ENCODE assay signal across 9 cellular contexts in genomic region chr6:31702421-31702818, GRCh38. TPM values are rescaled to one million over a fixed set of nuclear protein-coding genes. Genes with fewer than 3 reads are reported as not detected.
DNase-seq lines count a peak whose midpoint lies in the region; ATAC-seq, FAIRE-seq and TF ChIP-seq lines count a peak whose summit lies in the region.
"Had no signal": no experiment of that assay in that cellular context is flagged by ENCODE, and none has a peak within 500 bp of the region (broad histone marks: within the 10 kb centered on the region; RNA-seq: fewer than 3 reads in every experiment).

No MANE protein-coding gene starts in this region.

- dilution Hi-C loops in keratinocyte (cut with MboI; ENCODE audit: extremely low pct_ligation_motif_present, low sequenced_read_pairs): no loop called here

- H3K27me3 ChIP-seq in BLaER1 treated with 17β-estradiol and CSF1 and Interleukin-3, amounts not matched to agents 10 nM and 100 nM: no peaks in the 10 kb centered on the region
- H3K27me3 ChIP-seq in astrocyte (ENCODE audit: insufficient read depth, low read length) (no peaks in the 10 kb centered on the region), keratinocyte (ENCODE audit: control insufficient read depth, extremely low read depth, insufficient read depth, low read length) (no peaks in the 10 kb centered on the region)

- no peak for TF ChIP-seq EP300 in Ishikawa (IDR thresholded peaks at IDR 0.05; ENCODE audit: borderline replicate concordance)

- peak overlapping the region; percentile 76 to 99 (median 97) for H3K4me2 ChIP-seq in BLaER1 treated with 17β-estradiol and CSF1 and Interleukin-3, amounts not matched to agents 10 nM and 100 nM
- peak overlapping the region; percentile 92 for H3K4me2 ChIP-seq in astrocyte (ENCODE audit: low read length)
- H3K4me2 ChIP-seq in keratinocyte (ENCODE audit: control insufficient read depth, extremely low read depth, insufficient read depth, low read depth, low read length): peak overlapping the region; percentile 98

- H3K9me1 ChIP-seq in keratinocyte (ENCODE audit: control insufficient read depth, extremely low read depth, insufficient read depth, low read length): no peaks in the 10 kb centered on the region

- peaks cover 16% of the 10 kb centered on the region for H3K4me1 Mint-ChIP-seq in astrocyte (ENCODE audit: low read depth, unreplicated experiment)
- peaks cover 27% of the 10 kb centered on the region for H3K4me1 Mint-ChIP-seq in stimulated activated memory B cell treated with anti-CD40 and anti-IgM and Interleukin-4, amounts not matched to agents 10 μg/mL and 1 μg/mL and 100 μg/mL, for 72 hours

- H3K9me3 Mint-ChIP-seq in astrocyte (ENCODE audit: unreplicated experiment): no peaks in the 10 kb centered on the region
- H3K9me3 Mint-ChIP-seq in stimulated activated memory B cell treated with anti-CD40 and anti-IgM and Interleukin-4, amounts not matched to agents 10 μg/mL and 1 μg/mL and 100 μg/mL, for 72 hours: no peaks in the 10 kb centered on the region

- peak overlapping the region; percentile 90 to 98 (median 95) for H3K9ac ChIP-seq in BLaER1 treated with 17β-estradiol and CSF1 and Interleukin-3, amounts not matched to agents 10 nM and 100 nM
- peak overlapping the region; percentile 89 for H3K9ac ChIP-seq in astrocyte (ENCODE audit: low read length)
- peak overlapping the region; percentile 89 for H3K9ac ChIP-seq in keratinocyte (ENCODE audit: control insufficient read depth, extremely low read depth, insufficient read depth, low read length)

- H3K36me3 Mint-ChIP-seq in astrocyte (ENCODE audit: low read depth, unreplicated experiment): peaks cover 4% of the 10 kb centered on the region
- H3K36me3 Mint-ChIP-seq in stimulated activated memory B cell treated with anti-CD40 and anti-IgM and Interleukin-4, amounts not matched to agents 10 μg/mL and 1 μg/mL and 100 μg/mL, for 72 hours: peaks cover 5% of the 10 kb centered on the region

- H4K20me1 ChIP-seq in BLaER1 treated with 17β-estradiol and CSF1 and Interleukin-3, amounts not matched to agents 10 nM and 100 nM: peaks cover 7 to 38% (median 23%) of the 10 kb centered on the region in 11 experiments; a peak in 14 of 22 replicates
- H4K20me1 ChIP-seq in astrocyte (ENCODE audit: insufficient read depth, low read length) (peaks cover 28% of the 10 kb centered on the region), keratinocyte (ENCODE audit: control insufficient read depth, extremely low read depth, insufficient read depth, low read length) (no peaks in the 10 kb centered on the region)

- TF ChIP-seq RAD21 in Ishikawa (IDR thresholded peaks at IDR 0.05; ENCODE audit: low read depth): no peak

- peak overlapping the region; percentile 67 to 95 (median 82) for H3K4me3 ChIP-seq in BLaER1 treated with 17β-estradiol and CSF1 and Interleukin-3, amounts not matched to agents 10 nM and 100 nM
- H3K4me3 ChIP-seq in astrocyte (ENCODE audit: insufficient read depth, low read depth, low read length): peak overlapping the region; percentile 89
- peak overlapping the region; percentile 73 to 87 (median 86) for H3K4me3 ChIP-seq in keratinocyte (ENCODE audit: control insufficient read depth in 2 of 3, extremely low read depth in 1 of 3, insufficient read depth in 2 of 3, low read depth in 1 of 3, low read length in 3 of 3)

- H3K27ac ChIP-seq in BLaER1 treated with 17β-estradiol and CSF1 and Interleukin-3, amounts not matched to agents 10 nM and 100 nM: peak overlapping the region; percentile 88 to 96 (median 94)
- H3K27ac ChIP-seq in astrocyte (ENCODE audit: low read depth, low read length): peak overlapping the region; percentile 93
- H3K27ac ChIP-seq in keratinocyte (ENCODE audit: control insufficient read depth, insufficient read depth, low read length): peak overlapping the region; percentile 87

- H3K79me2 ChIP-seq in astrocyte (ENCODE audit: insufficient read depth, low read length) (peaks cover 38% of the 10 kb centered on the region), keratinocyte (ENCODE audit: control insufficient read depth, insufficient read depth, low read length) (peaks cover 19% of the 10 kb centered on the region)

- H3K4me3 Mint-ChIP-seq in astrocyte (ENCODE audit: unreplicated experiment): peak overlapping the region; percentile 99
- peak overlapping the region; percentile 100 for H3K4me3 Mint-ChIP-seq in stimulated activated memory B cell treated with anti-CD40 and anti-IgM and Interleukin-4, amounts not matched to agents 10 μg/mL and 1 μg/mL and 100 μg/mL, for 72 hours

- H3K4me1 ChIP-seq in BLaER1 treated with 17β-estradiol and CSF1 and Interleukin-3, amounts not matched to agents 10 nM and 100 nM: peaks cover 36 to 59% (median 39%) of the 10 kb centered on the region in 10 experiments
- H3K4me1 ChIP-seq in astrocyte (ENCODE audit: insufficient read depth, low read length): peaks cover 18% of the 10 kb centered on the region
- H3K4me1 ChIP-seq in keratinocyte (ENCODE audit: control insufficient read depth, extremely low read depth, insufficient read depth, low read length): peaks cover 9% of the 10 kb centered on the region

- H3K9me3 ChIP-seq in BLaER1 treated with 17β-estradiol and CSF1 and Interleukin-3, amounts not matched to agents 10 nM and 100 nM (replicated peaks in 1 of 11): no peaks in the 10 kb centered on the region
- H3K9me3 ChIP-seq in astrocyte (ENCODE audit: insufficient read depth, low read depth, low read length) (no peaks in the 10 kb centered on the region), keratinocyte (ENCODE audit: control insufficient read depth, low read depth, low read length) (no peaks in the 10 kb centered on the region)

- ATAC-seq in stimulated activated memory B cell treated with anti-CD40 and anti-IgM and Interleukin-4, amounts not matched to agents 10 μg/mL and 1 μg/mL and 100 μg/mL, for 72 hours: peak; percentile 4

- H2AFZ ChIP-seq in astrocyte (ENCODE audit: low read depth, low read length): peak overlapping the region; percentile 82
- peak overlapping the region; percentile 86 for H2AFZ ChIP-seq in keratinocyte (ENCODE audit: control insufficient read depth, low read length)

- H3K27ac Mint-ChIP-seq in astrocyte (ENCODE audit: unreplicated experiment): peak overlapping the region; percentile 92
- H3K27ac Mint-ChIP-seq in stimulated activated memory B cell treated with anti-CD40 and anti-IgM and Interleukin-4, amounts not matched to agents 10 μg/mL and 1 μg/mL and 100 μg/mL, for 72 hours: peak overlapping the region; percentile 96

- peaks cover 4% of the 10 kb centered on the region for H3K27me3 Mint-ChIP-seq in astrocyte (ENCODE audit: low read depth, unreplicated experiment)
- H3K27me3 Mint-ChIP-seq in stimulated activated memory B cell treated with anti-CD40 and anti-IgM and Interleukin-4, amounts not matched to agents 10 μg/mL and 1 μg/mL and 100 μg/mL, for 72 hours: no peaks in the 10 kb centered on the region

- DNase-seq in astrocyte (ENCODE audit: low read depth) (peak; percentile 4), keratinocyte (ENCODE audit: low read depth, low spot score) (no peak), activated gamma-delta T cell (lab: John Stamatoyannopoulos, UW) (no peak), NCI-H446 (lab: John Stamatoyannopoulos, UW) (no peak), DMS153 treated with DMSO at 0.1 percent for 48 hours (lab: John Stamatoyannopoulos, UW; ENCODE audit: unreplicated experiment) (no peak)

- TF ChIP-seq CTCF in astrocyte (IDR thresholded peaks at IDR 0.05; ENCODE audit: insufficient read depth, low read depth, low read length) (no peak), keratinocyte (optimal IDR thresholded peaks at IDR 0.05 in 1 of 3, IDR thresholded peaks at IDR 0.05 in 1 of 3, conservative IDR thresholded peaks at IDR 0.05 in 1 of 3; ENCODE audit: extremely low read depth in 1 of 3, insufficient read depth in 2 of 3, low read length in 3 of 3) (no peak)

- H3K36me3 ChIP-seq in BLaER1 treated with 17β-estradiol and CSF1 and Interleukin-3, amounts not matched to agents 10 nM and 100 nM: peaks cover 31 to 44% (median 37%) of the 10 kb centered on the region in 11 experiments
- H3K36me3 ChIP-seq in astrocyte (ENCODE audit: insufficient read depth, low read length): peaks cover 5% of the 10 kb centered on the region
- no peaks in the 10 kb centered on the region for H3K36me3 ChIP-seq in keratinocyte (ENCODE audit: control insufficient read depth in 2 of 2, extremely low read depth in 1 of 2, insufficient read depth in 2 of 2, low read length in 2 of 2)

- FAIRE-seq in astrocyte (lab: Jason Lieb, UNC): no peak
- FAIRE-seq in keratinocyte (lab: Jason Lieb, UNC): no peak

RNA-seq across cellular contexts. Expression of gene ABHD16A, which starts 0.7 kb away (rescaled TPM):
- 34.3 and 38.3 TPM in 2 replicates for total RNA-seq in astrocyte
- 20.9 to 28.2 TPM (median 21.8 TPM) in 3 replicates for polyA plus RNA-seq in keratinocyte
- polyA plus RNA-seq in keratinocyte (2011; ENCODE audit: low read depth): 6.4 TPM
- 13.1 and 13.8 TPM in 2 replicates for polyA plus RNA-seq in keratinocyte (2011; cell fraction: cytosol; rRNA removed)
- polyA plus RNA-seq in keratinocyte (2011; cell fraction: nucleus; rRNA removed): 50.3 and 50.8 TPM in 2 replicates
- 16.4 and 27.4 TPM in 2 replicates for polyA plus RNA-seq in keratinocyte (2012; ENCODE audit: low replicate concordance)
- 30.3 to 56.3 TPM (median 39.8 TPM) in 3 replicates for polyA minus RNA-seq in keratinocyte
- 24.9 TPM for polyA minus RNA-seq in keratinocyte (2011; cell fraction: cytosol; rRNA and poly(A)+ RNA removed)
- 21.5 and 24.1 TPM in 2 replicates for polyA minus RNA-seq in keratinocyte (2011; cell fraction: nucleus; rRNA and poly(A)+ RNA removed)

RNA-seq across cellular contexts. Expression of gene LY6G6F, which starts 4.2 kb away (rescaled TPM):
- total RNA-seq in astrocyte: not detected in 2 replicates
- not detected in 3 replicates for polyA plus RNA-seq in keratinocyte
- polyA plus RNA-seq in keratinocyte (2011; ENCODE audit: low read depth): not detected
- polyA plus RNA-seq in keratinocyte (2011; cell fraction: cytosol; rRNA removed): not detected in 2 replicates
- polyA plus RNA-seq in keratinocyte (2011; cell fraction: nucleus; rRNA removed): not detected in 2 replicates
- not detected in 2 replicates for polyA plus RNA-seq in keratinocyte (2012; ENCODE audit: low replicate concordance)
- polyA minus RNA-seq in keratinocyte: not detected in 3 replicates
- polyA minus RNA-seq in keratinocyte (2011; cell fraction: cytosol; rRNA and poly(A)+ RNA removed): not detected
- not detected in 2 replicates for polyA minus RNA-seq in keratinocyte (2011; cell fraction: nucleus; rRNA and poly(A)+ RNA removed)
- total RNA-seq: pulmonary artery endothelial cell had no signal

RNA-seq across cellular contexts. Expression of gene LY6G6D, which starts 12.7 kb away (rescaled TPM):
- total RNA-seq in astrocyte: not detected in 2 replicates
- 0.22 to 0.33 TPM in 2 of 3 replicates, not detected in the other for polyA plus RNA-seq in keratinocyte
- not detected for polyA plus RNA-seq in keratinocyte (2011; ENCODE audit: low read depth)
- polyA plus RNA-seq in keratinocyte (2011; cell fraction: cytosol; rRNA removed): not detected in 2 replicates
- not detected in 2 replicates for polyA plus RNA-seq in keratinocyte (2011; cell fraction: nucleus; rRNA removed)
- not detected in 2 replicates for polyA plus RNA-seq in keratinocyte (2012; ENCODE audit: low replicate concordance)
- polyA minus RNA-seq in keratinocyte: not detected in 3 replicates
- not detected for polyA minus RNA-seq in keratinocyte (2011; cell fraction: cytosol; rRNA and poly(A)+ RNA removed)
- polyA minus RNA-seq in keratinocyte (2011; cell fraction: nucleus; rRNA and poly(A)+ RNA removed): not detected in 2 replicates
- total RNA-seq: pulmonary artery endothelial cell had no signal

RNA-seq across cellular contexts. Expression of gene LY6G6C, which starts 19.1 kb away (rescaled TPM):
- 0.41 and 0.66 TPM in 2 replicates for total RNA-seq in astrocyte
- polyA plus RNA-seq in keratinocyte: 2.3 to 3.1 TPM (median 2.4 TPM) in 3 replicates
- polyA plus RNA-seq in keratinocyte (2011; ENCODE audit: low read depth): 25.5 TPM
- polyA plus RNA-seq in keratinocyte (2011; cell fraction: cytosol; rRNA removed): 2.8 and 4.9 TPM in 2 replicates
- polyA plus RNA-seq in keratinocyte (2011; cell fraction: nucleus; rRNA removed): 5.9 and 7.2 TPM in 2 replicates
- 2.6 and 230 TPM in 2 replicates for polyA plus RNA-seq in keratinocyte (2012; ENCODE audit: low replicate concordance)
- polyA minus RNA-seq in keratinocyte: 4.5 to 5.1 TPM (median 4.6 TPM) in 3 replicates
- not detected for polyA minus RNA-seq in keratinocyte (2011; cell fraction: cytosol; rRNA and poly(A)+ RNA removed)
- polyA minus RNA-seq in keratinocyte (2011; cell fraction: nucleus; rRNA and poly(A)+ RNA removed): 3.0 and 6.8 TPM in 2 replicates
- total RNA-seq: pulmonary artery endothelial cell had no signal

RNA-seq across cellular contexts. Expression of gene MPIG6B, which starts 20.8 kb away (rescaled TPM):
- not detected in 2 replicates for total RNA-seq in astrocyte
- polyA plus RNA-seq in keratinocyte: 0.06 to 0.21 TPM (median 0.10 TPM) in 3 replicates
- polyA plus RNA-seq in keratinocyte (2011; ENCODE audit: low read depth): 0.19 TPM
- 0.06 and 0.12 TPM in 2 replicates for polyA plus RNA-seq in keratinocyte (2011; cell fraction: cytosol; rRNA removed)
- polyA plus RNA-seq in keratinocyte (2011; cell fraction: nucleus; rRNA removed): 0.57 and 0.65 TPM in 2 replicates
- polyA plus RNA-seq in keratinocyte (2012; ENCODE audit: low replicate concordance): 0.09 and 2.5 TPM in 2 replicates
- 0.20 TPM in 1 of 3 replicates, not detected in the others for polyA minus RNA-seq in keratinocyte
- polyA minus RNA-seq in keratinocyte (2011; cell fraction: cytosol; rRNA and poly(A)+ RNA removed): not detected
- polyA minus RNA-seq in keratinocyte (2011; cell fraction: nucleus; rRNA and poly(A)+ RNA removed): not detected in 2 replicates
- total RNA-seq: pulmonary artery endothelial cell had no signal
